In genomic region chr11:102914238-102915043, GRCh38 we compare ENCODE assay signal across 8 cellular contexts. TPM values are rescaled to one million over a fixed set of nuclear protein-coding genes. Genes with fewer than 3 reads are reported as not detected.
A peak's percentile ranks its signal among the peaks of the same experiment; 100 is the strongest.
DNase-seq lines count a peak whose midpoint lies in the region; ATAC-seq and TF ChIP-seq lines count a peak whose summit lies in the region.
"Had no signal": no experiment of that assay in that cellular context is flagged by ENCODE, and none has a peak within 500 bp of the region (broad histone marks: within the 10 kb centered on the region; RNA-seq: fewer than 3 reads in every experiment).

No MANE protein-coding gene starts in this region.

- TF ChIP-seq CTCF in GM06990 (IDR thresholded peaks at IDR 0.05; ENCODE audit: insufficient read depth, low read length, poor library complexity, severe bottlenecking) (peak; percentile 59), kidney epithelial cell (IDR thresholded peaks at IDR 0.05; ENCODE audit: insufficient read depth, low read length, poor library complexity, severe bottlenecking) (peak; percentile 74)

- no peaks in the 10 kb centered on the region for H3K36me3 Mint-ChIP-seq in immature natural killer cell

- H3K4me3 ChIP-seq in GM06990 (replicated peaks; ENCODE audit: low read depth, low read length) (no peak overlapping the region), kidney epithelial cell (ENCODE audit: low read depth, low read length) (no peak overlapping the region)

- no peaks in the 10 kb centered on the region for H3K4me1 Mint-ChIP-seq in immature natural killer cell

- DNase-seq in GM06990 (ENCODE audit: extremely low read depth, insufficient read length) = no peak
- peak; percentile 23 for DNase-seq in amniotic epithelial cell (ENCODE audit: low read depth)
- peak; percentile 28 for DNase-seq in kidney epithelial cell (ENCODE audit: low read depth)
- no peak for DNase-seq in immature natural killer cell
- no peak for DNase-seq in DMS79 (lab: John Stamatoyannopoulos, UW)
- no peak for DNase-seq in activated CD4-positive, CD25-positive, alpha-beta regulatory T cell treated with anti-CD3 and anti-CD28 coated beads, Interleukin-2, amount 50 U/mL, for 72 hours

- H3K27ac Mint-ChIP-seq in immature natural killer cell = no peak overlapping the region

- peak; percentile 44 for ATAC-seq in HG03354 (IDR thresholded peaks at IDR 0.05; ENCODE audit: poor library complexity, severe bottlenecking, unreplicated experiment)

- peaks cover 0 to 5% (median 0%) of the 10 kb centered on the region in 3 donors for H3K27me3 Mint-ChIP-seq in immature natural killer cell (ENCODE audit: low read depth in 3 of 3)

- H3K4me3 Mint-ChIP-seq in immature natural killer cell = no peak overlapping the region

- H3K36me3 ChIP-seq in GM06990 (ENCODE audit: control insufficient read depth, insufficient read depth, low read length) (no peaks in the 10 kb centered on the region), kidney epithelial cell (ENCODE audit: control insufficient read depth, insufficient read depth, low read length) (no peaks in the 10 kb centered on the region)

- no peaks in the 10 kb centered on the region for H3K9me3 Mint-ChIP-seq in immature natural killer cell

- H3K27me3 ChIP-seq in GM06990 (replicated peaks; ENCODE audit: control insufficient read depth, insufficient read depth, low read length) (no peaks in the 10 kb centered on the region; the same call in 1 of the 2 replicates), kidney epithelial cell (ENCODE audit: control insufficient read depth, insufficient read depth, low read length) (no peaks in the 10 kb centered on the region)

RNA-seq across cellular contexts. Expression of gene MMP12, which starts 39.7 kb away (rescaled TPM):
- total RNA-seq in kidney epithelial cell = 0.07 TPM in 1 of 2 replicates, not detected in the other
- polyA plus RNA-seq in immature natural killer cell = not detected
- total RNA-seq: activated CD8-positive, alpha-beta memory T cell treated with anti-CD3 and anti-CD28 coated beads for 36 hours had no signal

RNA-seq across cellular contexts. Expression of gene MMP13, which starts 41.1 kb away (rescaled TPM):
- 0.13 TPM in 1 of 2 replicates, not detected in the other for total RNA-seq in kidney epithelial cell
- not detected for polyA plus RNA-seq in immature natural killer cell
- total RNA-seq: activated CD8-positive, alpha-beta memory T cell treated with anti-CD3 and anti-CD28 coated beads for 36 hours had no signal

Comparison
In these comparisons a context has a peak if more than half of its experiments do, and no peak if none do; other contexts are left out.
1. DNase-seq: peak in amniotic epithelial cell (single experiment) and kidney epithelial cell (single experiment); none in GM06990 (single experiment), immature natural killer cell (0 of 3), DMS79 (single experiment) and activated CD4-positive, CD25-positive, alpha-beta regulatory T cell treated with anti-CD3 and anti-CD28 coated beads, Interleukin-2, amount 50 U/mL, for 72 hours (single experiment).